In the genomic region with DNA sequence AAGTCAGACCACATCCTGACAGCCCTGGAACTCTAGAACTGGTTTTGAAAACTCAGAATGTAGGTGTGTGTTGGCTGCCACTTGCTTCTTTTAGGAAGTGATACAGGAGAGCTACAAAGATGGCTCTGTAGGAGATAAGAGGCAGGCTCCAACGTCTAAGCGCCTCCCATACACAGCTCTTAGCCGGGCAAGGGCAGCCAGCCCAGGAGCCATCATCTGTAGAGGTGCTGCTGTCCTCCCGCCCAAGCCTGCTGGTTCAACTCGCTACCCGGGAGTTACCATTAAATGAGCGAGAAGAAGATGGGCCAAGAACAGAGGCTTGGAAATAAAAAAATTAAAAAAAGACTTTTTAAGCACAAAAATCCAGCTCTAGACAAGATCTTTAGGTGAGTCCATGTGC, we compare ENCODE assay signal across 27 cellular contexts.
"Had no signal": no experiment of that assay in that cellular context is flagged by ENCODE, and none has a peak within 500 bp of the region (broad histone marks: within the 10 kb centered on the region; RNA-seq: fewer than 3 reads in every experiment).

No MANE protein-coding gene starts in this region.

- H3K36me3 ChIP-seq: ascending aorta, brain microvascular endothelial cell, heart right ventricle, neural progenitor cell, thyroid gland, upper lobe of right lung had no signal

- H3K4me1 ChIP-seq: ascending aorta, heart right ventricle, upper lobe of right lung had no signal

- H3K9me3 ChIP-seq: ascending aorta, thyroid gland, upper lobe of right lung had no signal

- H3K27me3 ChIP-seq: ascending aorta, brain microvascular endothelial cell, neural progenitor cell, thyroid gland, upper lobe of right lung had no signal

- ATAC-seq: esophagus mucosa; heart right ventricle; sciatic nerve; stimulated activated memory B cell treated with anti-CD40 and anti-IgM and Interleukin-4, amounts not matched to agents 10 μg/mL and 1 μg/mL and 100 μg/mL, for 72 hours; stimulated activated naive CD8-positive, alpha-beta T cell treated with anti-CD3 and anti-CD28 coated beads, Interleukin-15, amount 100 ng/mL, for 72 hours; upper lobe of right lung had no signal

- H3K9ac ChIP-seq: neural progenitor cell had no signal

- H3K27ac ChIP-seq: ascending aorta, brain microvascular endothelial cell, heart right ventricle, neural progenitor cell, thyroid gland, upper lobe of right lung had no signal

- H3K4me3 ChIP-seq: ascending aorta, heart right ventricle, neural progenitor cell, thyroid gland, upper lobe of right lung had no signal

- DNase-seq: activated CD4-positive, alpha-beta memory T cell treated with anti-CD3 and anti-CD28 coated beads, Interleukin-2, amount 10 ng/mL, durations not matched to agents 7 days and 5 days; activated CD4-positive, alpha-beta T cell treated with anti-CD3 and anti-CD28 coated beads, Interleukin-2, amount 10 ng/mL, durations not matched to agents 7 days and 5 days; activated CD8-positive, alpha-beta memory T cell treated with anti-CD3 and anti-CD28 coated beads, Interleukin-2, amount 50 U/mL, for 48 hours; activated gamma-delta T cell; activated naive CD8-positive, alpha-beta T cell treated with anti-CD3 and anti-CD28 coated beads, Interleukin-2, amount 10 ng/mL, durations not matched to agents 7 days and 5 days; activated T-cell treated with anti-CD3 and anti-CD28 coated beads, Interleukin-2, amount 50 U/mL, for 24 hours; brain microvascular endothelial cell; caudate nucleus; foreskin fibroblast; heart right ventricle; mammary epithelial cell; naive B cell; occipital lobe; small intestine; stimulated activated CD4-positive, alpha-beta T cell treated with anti-CD3 and anti-CD28 coated beads, Interleukin-1b, Interleukin-23, amount 100 ng/mL, for 48 hours; stimulated activated CD4-positive, alpha-beta T cell treated with anti-CD3 and anti-CD28 coated beads, Interleukin-4, amount 100 ng/mL, for 4 hours; stimulated activated CD8-positive, alpha-beta memory T cell treated with anti-CD3 and anti-CD28 coated beads, Interleukin-4, amount 100 ng/mL, for 48 hours; stimulated activated naive CD8-positive, alpha-beta T cell treated with anti-CD3 and anti-CD28 coated beads, Interleukin-15, amount 100 ng/mL, for 72 hours; substantia nigra; T-helper 2 cell; thyroid gland had no signal

- FAIRE-seq: small intestine had no signal
